Comparison of ENCODE assay signal across 16 cellular contexts in genomic region chr1:11498956-11499824, GRCh38. TPM values are rescaled to one million over a fixed set of nuclear protein-coding genes. Genes with fewer than 3 reads are reported as not detected.
DNase-seq lines count a peak whose midpoint lies in the region; ATAC-seq and TF ChIP-seq lines count a peak whose summit lies in the region.
"Had no signal": no experiment of that assay in that cellular context is flagged by ENCODE, and none has a peak within 500 bp of the region (broad histone marks: within the 10 kb centered on the region; RNA-seq: fewer than 3 reads in every experiment).

No MANE protein-coding gene starts in this region.

- no peaks in the 10 kb centered on the region for H3K79me2 ChIP-seq in H9 (ENCODE audit: insufficient read depth, low read length)
- H3K79me2 ChIP-seq in osteoblast (ENCODE audit: insufficient read depth, low read length) = no peaks in the 10 kb centered on the region

- CTCF ChIA-PET in WTC11 (lab: Charles Lee) = interaction anchor here (0.6 to 3.4 kb wide), 14 partner anchors 11 to 179 kb away, joined by 3 to 24 read pairs (median 6); partner anchors contain the start of genes DISP3 and FBXO44
- CTCF ChIA-PET in activated CD4-positive, alpha-beta T cell treated with anti-CD3 and anti-CD28 coated beads, Interleukin-2, amount 10 ng/mL, durations not matched to agents 7 days and 5 days (lab: Charles Lee) = no interaction called here

- no peak overlapping the region for H4K91ac ChIP-seq in H9 (ENCODE audit: insufficient read length, low read depth, low read length)

- no peaks in the 10 kb centered on the region for H3K79me1 ChIP-seq in H9 (ENCODE audit: insufficient read depth, low read depth, low read length, poor library complexity, severe bottlenecking)

- no peak overlapping the region for H3K18ac ChIP-seq in H9 (ENCODE audit: insufficient read length, low read depth, low read length)

- H3K9me3 ChIP-seq in H9 (ENCODE audit: control insufficient read depth, low read depth, low read length) = no peaks in the 10 kb centered on the region
- H3K9me3 ChIP-seq in iPS-18a (ENCODE audit: control insufficient read depth, low read depth, low read length) = no peaks in the 10 kb centered on the region
- peaks cover 5% of the 10 kb centered on the region for H3K9me3 ChIP-seq in osteoblast (ENCODE audit: low read depth, low read length)
- H3K9me3 ChIP-seq: BE2C had no signal

- H3K23ac ChIP-seq in H9 (ENCODE audit: insufficient read length, low read depth, low read length) = no peak overlapping the region

- H3K9me3 Mint-ChIP-seq in H9 (peaks cover 3 to 7% of the 10 kb centered on the region in 2 experiments; a peak in 3 of 5 replicates), WTC11 (peaks cover 18% of the 10 kb centered on the region)
- H3K9me3 Mint-ChIP-seq in activated CD4-positive, alpha-beta T cell treated with anti-CD3 and anti-CD28 coated beads, Interleukin-2, amount 10 ng/mL, durations not matched to agents 7 days and 5 days = peaks cover 17% of the 10 kb centered on the region

- H3K4me1 Mint-ChIP-seq in H9 (peaks cover 33 to 48% of the 10 kb centered on the region in 2 experiments), WTC11 (peaks cover 35% of the 10 kb centered on the region)
- H3K4me1 Mint-ChIP-seq in activated CD4-positive, alpha-beta T cell treated with anti-CD3 and anti-CD28 coated beads, Interleukin-2, amount 10 ng/mL, durations not matched to agents 7 days and 5 days = no peaks in the 10 kb centered on the region
- H3K4me1 Mint-ChIP-seq: CD4-positive, alpha-beta memory T cell had no signal

- no CpG with 5 or more reads among the region's 18 CpGs for WGBS in H9 (ENCODE audit: extremely low coverage, insufficient read length, low lambda C conversion rate)

- no peak overlapping the region for H3K14ac ChIP-seq in H9 (ENCODE audit: insufficient read depth, low read length)

- no peak overlapping the region for H2AK5ac ChIP-seq in H9 (ENCODE audit: insufficient read length, low read length)

- no peak overlapping the region for H2BK5ac ChIP-seq in H9 (ENCODE audit: insufficient read length, low read length)

- no peaks in the 10 kb centered on the region for H3K23me2 ChIP-seq in H9 (ENCODE audit: insufficient read length, low read depth, low read length, poor library complexity, severe bottlenecking)

- H3K4me3 ChIP-seq in iPS-18a (ENCODE audit: low read length) (peak overlapping the region; percentile 39), osteoblast (ENCODE audit: insufficient read depth, low read length) (no peak overlapping the region)
- H3K4me3 ChIP-seq: K562 had no signal

- peak overlapping the region; percentile 30 to 65 (median 42); a peak in 6 of 7 replicates for H3K27ac Mint-ChIP-seq in H9
- peak overlapping the region; percentile 88 for H3K27ac Mint-ChIP-seq in WTC11
- H3K27ac Mint-ChIP-seq in activated CD4-positive, alpha-beta T cell treated with anti-CD3 and anti-CD28 coated beads, Interleukin-2, amount 10 ng/mL, durations not matched to agents 7 days and 5 days = no peak overlapping the region
- H3K27ac Mint-ChIP-seq: CD4-positive, alpha-beta memory T cell had no signal

- peaks cover 5% of the 10 kb centered on the region; the same call in 1 of the 2 replicates for H3K4me1 ChIP-seq in H9 (ENCODE audit: insufficient read depth, low read length)
- H3K4me1 ChIP-seq in iPS-18a (ENCODE audit: control insufficient read depth, low read depth, low read length) = peaks cover 30% of the 10 kb centered on the region
- no peaks in the 10 kb centered on the region for H3K4me1 ChIP-seq in osteoblast (ENCODE audit: insufficient read depth, low read length)
- H3K4me1 ChIP-seq: BE2C had no signal

- no peak overlapping the region for H2BK15ac ChIP-seq in H9 (ENCODE audit: low read depth, low read length)

- no peak overlapping the region for H2BK20ac ChIP-seq in H9 (ENCODE audit: low read depth, low read length, poor library complexity, severe bottlenecking)

- H2AFZ ChIP-seq in H9 (ENCODE audit: low read length) (no peak overlapping the region), osteoblast (ENCODE audit: low read length) (no peak overlapping the region)

- H3K4me3 Mint-ChIP-seq in H9 = peak overlapping the region; percentile 5 to 58
- peak overlapping the region; percentile 43 for H3K4me3 Mint-ChIP-seq in WTC11
- H3K4me3 Mint-ChIP-seq in activated CD4-positive, alpha-beta T cell treated with anti-CD3 and anti-CD28 coated beads, Interleukin-2, amount 10 ng/mL, durations not matched to agents 7 days and 5 days = no peak overlapping the region
- H3K4me3 Mint-ChIP-seq: CD4-positive, alpha-beta memory T cell had no signal

- no peak overlapping the region for H3K9ac ChIP-seq in H9 (ENCODE audit: extremely low read depth, insufficient read length, low read length)
- H3K9ac ChIP-seq in iPS-18a (ENCODE audit: low read length) = peak overlapping the region; percentile 25

- H4K20me1 ChIP-seq in H9 (ENCODE audit: control insufficient read depth, insufficient read depth, insufficient read length) (no peaks in the 10 kb centered on the region), osteoblast (ENCODE audit: insufficient read depth, low read length) (no peaks in the 10 kb centered on the region)

- H3K56ac ChIP-seq in H9 (ENCODE audit: insufficient read length, low read depth, low read length) = no peak overlapping the region

- H3K27ac ChIP-seq in H9 (ENCODE audit: insufficient read length, low read depth, low read length) (no peak overlapping the region), iPS-18a (ENCODE audit: low read length) (peak overlapping the region; percentile 37), osteoblast (ENCODE audit: low read depth, low read length) (no peak overlapping the region)

- peak; percentile 74 for ATAC-seq in WTC11
- no peak for ATAC-seq in omental fat pad (ENCODE audit: low FRiP score)
- no peak for ATAC-seq in HG03469 (IDR thresholded peaks at IDR 0.05; ENCODE audit: unreplicated experiment)
- ATAC-seq: K562, PC-3 had no signal

- H3T11ph ChIP-seq in H9 (ENCODE audit: low read length) = no peak overlapping the region

- POLR2A ChIA-PET in WTC11 (lab: Charles Lee) = interaction anchor here (1.0 to 1.3 kb wide), 2 partner anchors 13 to 19 kb away, joined by 3 read pairs; no protein-coding TSS in a partner anchor
- POLR2A ChIA-PET in activated CD4-positive, alpha-beta T cell treated with anti-CD3 and anti-CD28 coated beads, Interleukin-2, amount 10 ng/mL, durations not matched to agents 7 days and 5 days (lab: Charles Lee) = no interaction called here

- H2BK120ac ChIP-seq in H9 (ENCODE audit: low read depth, low read length, poor library complexity, severe bottlenecking) = no peak overlapping the region

- H3K27me3 Mint-ChIP-seq in H9 (ENCODE audit: low read depth) = no peaks in the 10 kb centered on the region; the same call in 1 of the 2 replicates
- H3K27me3 Mint-ChIP-seq in WTC11 (ENCODE audit: low read depth) = no peaks in the 10 kb centered on the region
- H3K27me3 Mint-ChIP-seq in activated CD4-positive, alpha-beta T cell treated with anti-CD3 and anti-CD28 coated beads, Interleukin-2, amount 10 ng/mL, durations not matched to agents 7 days and 5 days = peaks cover 9% of the 10 kb centered on the region

- TF ChIP-seq CTCF in H9 (conservative IDR thresholded peaks at IDR 0.05) (peak; percentile 22; the same call in 2 of the 3 replicates), WTC11 (IDR thresholded peaks at IDR 0.05) (no peak), osteoblast (IDR thresholded peaks at IDR 0.05; ENCODE audit: extremely low read depth, low read depth, low read length) (no peak), omental fat pad (IDR thresholded peaks at IDR 0.05) (no peak)

- H4K8ac ChIP-seq in H9 (replicated peaks; ENCODE audit: insufficient read length, low read depth, low read length) = no peak overlapping the region

- H3K36me3 ChIP-seq in iPS-18a (ENCODE audit: control insufficient read depth, low read depth, low read length) (peaks cover 7% of the 10 kb centered on the region), osteoblast (ENCODE audit: insufficient read depth, low read length) (no peaks in the 10 kb centered on the region)

- H3K27me3 ChIP-seq in H9 (ENCODE audit: insufficient read depth, low read length) (no peaks in the 10 kb centered on the region), iPS-18a (ENCODE audit: control insufficient read depth, insufficient read depth, low read length) (no peaks in the 10 kb centered on the region), osteoblast (ENCODE audit: insufficient read depth, low read length) (no peaks in the 10 kb centered on the region)
- H3K27me3 ChIP-seq: BE2C had no signal

- DNase-seq in H9 (no peak), WTC11 (ENCODE audit: low spot score) (peak; percentile 23), osteoblast (ENCODE audit: insufficient read length, low spot score, missing footprints) (peak; percentile 39), omental fat pad (ENCODE audit: low spot score) (no peak)
- DNase-seq in activated CD4-positive, alpha-beta T cell treated with anti-CD3 and anti-CD28 coated beads, Interleukin-2, amount 10 ng/mL, durations not matched to agents 7 days and 5 days = no peak
- DNase-seq: BE2C; CD4-positive, alpha-beta memory T cell; DND-41; GF-D8; NCI-H1048; NCI-H2081 treated with DMSO at 0.1 percent for 48 hours; NCI-H226; PC-3 had no signal

- no peak overlapping the region for H2BK12ac ChIP-seq in H9 (ENCODE audit: insufficient read length, low read depth, low read length)

- no peak overlapping the region for H3K4ac ChIP-seq in H9 (ENCODE audit: low read depth, low read length)

- H3K36me3 Mint-ChIP-seq in H9 (ENCODE audit: insufficient read depth in 1 of 3, low read depth in 3 of 3) (peaks cover 24 to 30% (median 30%) of the 10 kb centered on the region in 3 experiments), WTC11 (peaks cover 24% of the 10 kb centered on the region)
- H3K36me3 Mint-ChIP-seq in activated CD4-positive, alpha-beta T cell treated with anti-CD3 and anti-CD28 coated beads, Interleukin-2, amount 10 ng/mL, durations not matched to agents 7 days and 5 days (ENCODE audit: low read depth) = no peaks in the 10 kb centered on the region
- H3K36me3 Mint-ChIP-seq: CD4-positive, alpha-beta memory T cell had no signal

- H4K5ac ChIP-seq in H9 (ENCODE audit: insufficient read length, low read depth, low read length) = no peak overlapping the region

- peak overlapping the region; percentile 30 for H3K4me2 ChIP-seq in H9 (ENCODE audit: insufficient read depth, insufficient read length, low read length)
- no peak overlapping the region for H3K4me2 ChIP-seq in osteoblast (ENCODE audit: insufficient read depth, low read length)

TF ChIP-seq in WTC11, 78 proteins besides CTCF, POLR2A, EP300 and RAD21 (continues in another document):
- no peak for TF ChIP-seq IRF2 (CRISPR knock-in tag; IDR thresholded peaks at IDR 0.05; ENCODE audit: borderline replicate concordance, low read depth)
- no peak for TF ChIP-seq SP1 (CRISPR knock-in tag; conservative IDR thresholded peaks at IDR 0.05)
- TF ChIP-seq ZNF396 (CRISPR knock-in tag; IDR thresholded peaks at IDR 0.05; ENCODE audit: borderline replicate concordance) = no peak

RNA-seq across cellular contexts. Expression of gene DISP3, which starts 20.2 kb away (rescaled TPM):
- 3.5 and 3.6 TPM in 2 replicates for total RNA-seq in H9 (2021)
- total RNA-seq in WTC11 (2021) = 5.9 to 6.1 TPM (median 6.0 TPM) in 3 replicates
- total RNA-seq in osteoblast = under 0.01 TPM in 2 replicates
- under 1 TPM in 1 of 4 donors, not detected in 3; 0.09 TPM for total RNA-seq in omental fat pad
- total RNA-seq in activated CD4-positive, alpha-beta T cell treated with anti-CD3 and anti-CD28 coated beads, Interleukin-2, amount 10 ng/mL, durations not matched to agents 7 days and 5 days = under 1 TPM; 0.92 TPM

Comparison
In these comparisons a context has a peak if more than half of its experiments do, and no peak if none do; other contexts are left out.
1. DNase-seq: peak in WTC11 (single experiment) and osteoblast (single experiment); none in H9 (single experiment), omental fat pad (single experiment) and activated CD4-positive, alpha-beta T cell treated with anti-CD3 and anti-CD28 coated beads, Interleukin-2, amount 10 ng/mL, durations not matched to agents 7 days and 5 days (single experiment).